Comparison of ENCODE assay signal across 1 cellular context in the genomic region with DNA sequence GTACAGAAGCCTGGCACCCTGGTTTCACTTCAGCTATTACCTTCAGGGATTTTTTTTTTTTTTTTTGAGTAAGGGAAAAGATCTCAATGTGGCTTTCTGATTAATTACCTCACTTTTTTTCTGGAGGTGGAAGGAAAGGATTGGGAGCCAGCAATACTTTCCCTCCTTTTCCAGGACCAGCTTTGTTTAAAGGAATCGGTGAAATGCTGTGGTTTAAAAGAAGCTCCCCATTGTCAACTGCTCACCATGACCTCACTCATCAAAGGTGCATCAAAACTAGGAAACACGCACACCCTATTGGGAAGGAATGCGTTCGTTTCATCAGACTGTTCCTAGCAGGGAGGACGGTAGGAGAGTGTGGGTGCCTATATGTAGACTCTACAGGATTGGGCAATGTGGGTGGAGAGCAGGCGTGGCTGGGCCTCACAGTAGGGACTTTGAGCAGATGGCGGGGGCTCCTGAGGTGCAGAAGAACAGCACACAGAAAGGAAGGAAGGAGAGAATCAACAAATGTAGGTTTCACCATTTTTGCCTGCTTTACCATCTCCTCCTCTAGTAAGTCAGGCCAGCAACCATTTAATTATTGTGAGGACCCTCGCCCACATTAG.
TF ChIP-seq lines count a peak whose summit lies in the region.

No MANE protein-coding gene starts in this region.

TF ChIP-seq in HepG2, 621 proteins besides CTCF, POLR2A, EP300 and RAD21 (continued from another document and continues in another):
- TF ChIP-seq, protein P1, sequence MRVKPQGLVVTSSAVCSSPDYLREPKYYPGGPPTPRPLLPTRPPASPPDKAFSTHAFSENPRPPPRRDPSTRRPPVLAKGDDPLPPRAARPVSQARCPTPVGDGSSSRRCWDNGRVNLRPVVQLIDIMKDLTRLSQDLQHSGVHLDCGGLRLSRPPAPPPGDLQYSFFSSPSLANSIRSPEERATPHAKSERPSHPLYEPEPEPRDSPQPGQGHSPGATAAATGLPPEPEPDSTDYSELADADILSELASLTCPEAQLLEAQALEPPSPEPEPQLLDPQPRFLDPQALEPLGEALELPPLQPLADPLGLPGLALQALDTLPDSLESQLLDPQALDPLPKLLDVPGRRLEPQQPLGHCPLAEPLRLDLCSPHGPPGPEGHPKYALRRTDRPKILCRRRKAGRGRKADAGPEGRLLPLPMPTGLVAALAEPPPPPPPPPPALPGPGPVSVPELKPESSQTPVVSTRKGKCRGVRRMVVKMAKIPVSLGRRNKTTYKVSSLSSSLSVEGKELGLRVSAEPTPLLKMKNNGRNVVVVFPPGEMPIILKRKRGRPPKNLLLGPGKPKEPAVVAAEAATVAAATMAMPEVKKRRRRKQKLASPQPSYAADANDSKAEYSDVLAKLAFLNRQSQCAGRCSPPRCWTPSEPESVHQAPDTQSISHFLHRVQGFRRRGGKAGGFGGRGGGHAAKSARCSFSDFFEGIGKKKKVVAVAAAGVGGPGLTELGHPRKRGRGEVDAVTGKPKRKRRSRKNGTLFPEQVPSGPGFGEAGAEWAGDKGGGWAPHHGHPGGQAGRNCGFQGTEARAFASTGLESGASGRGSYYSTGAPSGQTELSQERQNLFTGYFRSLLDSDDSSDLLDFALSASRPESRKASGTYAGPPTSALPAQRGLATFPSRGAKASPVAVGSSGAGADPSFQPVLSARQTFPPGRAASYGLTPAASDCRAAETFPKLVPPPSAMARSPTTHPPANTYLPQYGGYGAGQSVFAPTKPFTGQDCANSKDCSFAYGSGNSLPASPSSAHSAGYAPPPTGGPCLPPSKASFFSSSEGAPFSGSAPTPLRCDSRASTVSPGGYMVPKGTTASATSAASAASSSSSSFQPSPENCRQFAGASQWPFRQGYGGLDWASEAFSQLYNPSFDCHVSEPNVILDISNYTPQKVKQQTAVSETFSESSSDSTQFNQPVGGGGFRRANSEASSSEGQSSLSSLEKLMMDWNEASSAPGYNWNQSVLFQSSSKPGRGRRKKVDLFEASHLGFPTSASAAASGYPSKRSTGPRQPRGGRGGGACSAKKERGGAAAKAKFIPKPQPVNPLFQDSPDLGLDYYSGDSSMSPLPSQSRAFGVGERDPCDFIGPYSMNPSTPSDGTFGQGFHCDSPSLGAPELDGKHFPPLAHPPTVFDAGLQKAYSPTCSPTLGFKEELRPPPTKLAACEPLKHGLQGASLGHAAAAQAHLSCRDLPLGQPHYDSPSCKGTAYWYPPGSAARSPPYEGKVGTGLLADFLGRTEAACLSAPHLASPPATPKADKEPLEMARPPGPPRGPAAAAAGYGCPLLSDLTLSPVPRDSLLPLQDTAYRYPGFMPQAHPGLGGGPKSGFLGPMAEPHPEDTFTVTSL (CRISPR knock-in tag; IDR thresholded peaks at IDR 0.05; ENCODE audit: borderline replicate concordance): peak; percentile 71; the same call in 1 of the 2 replicates
- TF ChIP-seq ZBTB4 (CRISPR knock-in tag; IDR thresholded peaks at IDR 0.05; ENCODE audit: borderline replicate concordance): peak; percentile 48; the same call in 1 of the 2 replicates
- 0 out of 2 replicates have a peak, but pooled peaks have one; percentile 11 for TF ChIP-seq SMAD9 (CRISPR knock-in tag; IDR thresholded peaks at IDR 0.05)
- peak; percentile 40; the same call in 1 of the 2 replicates for TF ChIP-seq ZNF772 (CRISPR knock-in tag; IDR thresholded peaks at IDR 0.05)
- no peak for TF ChIP-seq ZNF790 (CRISPR knock-in tag; IDR thresholded peaks at IDR 0.05; ENCODE audit: borderline replicate concordance)
- TF ChIP-seq, protein P2, sequence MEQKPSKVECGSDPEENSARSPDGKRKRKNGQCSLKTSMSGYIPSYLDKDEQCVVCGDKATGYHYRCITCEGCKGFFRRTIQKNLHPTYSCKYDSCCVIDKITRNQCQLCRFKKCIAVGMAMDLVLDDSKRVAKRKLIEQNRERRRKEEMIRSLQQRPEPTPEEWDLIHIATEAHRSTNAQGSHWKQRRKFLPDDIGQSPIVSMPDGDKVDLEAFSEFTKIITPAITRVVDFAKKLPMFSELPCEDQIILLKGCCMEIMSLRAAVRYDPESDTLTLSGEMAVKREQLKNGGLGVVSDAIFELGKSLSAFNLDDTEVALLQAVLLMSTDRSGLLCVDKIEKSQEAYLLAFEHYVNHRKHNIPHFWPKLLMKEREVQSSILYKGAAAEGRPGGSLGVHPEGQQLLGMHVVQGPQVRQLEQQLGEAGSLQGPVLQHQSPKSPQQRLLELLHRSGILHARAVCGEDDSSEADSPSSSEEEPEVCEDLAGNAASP (CRISPR knock-in tag; IDR thresholded peaks at IDR 0.05; ENCODE audit: borderline replicate concordance): peak; percentile 83; the same call in 1 of the 2 replicates
- TF ChIP-seq SP2 (CRISPR knock-in tag; IDR thresholded peaks at IDR 0.05): no peak
- TF ChIP-seq ZNF451 (CRISPR knock-in tag; IDR thresholded peaks at IDR 0.05): no peak
- TF ChIP-seq ZBTB38 (CRISPR knock-in tag; IDR thresholded peaks at IDR 0.05): no peak
- TF ChIP-seq HIVEP1 (CRISPR knock-in tag; IDR thresholded peaks at IDR 0.05): peak; percentile 39; the same call in 1 of the 2 replicates
- TF ChIP-seq HINFP (CRISPR knock-in tag; IDR thresholded peaks at IDR 0.05; ENCODE audit: low read depth): peak; percentile 72; the same call in 1 of the 2 replicates
- TF ChIP-seq ZNF720 (CRISPR knock-in tag; IDR thresholded peaks at IDR 0.05): no peak
- TF ChIP-seq, protein P3, sequence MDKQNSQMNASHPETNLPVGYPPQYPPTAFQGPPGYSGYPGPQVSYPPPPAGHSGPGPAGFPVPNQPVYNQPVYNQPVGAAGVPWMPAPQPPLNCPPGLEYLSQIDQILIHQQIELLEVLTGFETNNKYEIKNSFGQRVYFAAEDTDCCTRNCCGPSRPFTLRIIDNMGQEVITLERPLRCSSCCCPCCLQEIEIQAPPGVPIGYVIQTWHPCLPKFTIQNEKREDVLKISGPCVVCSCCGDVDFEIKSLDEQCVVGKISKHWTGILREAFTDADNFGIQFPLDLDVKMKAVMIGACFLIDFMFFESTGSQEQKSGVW (CRISPR knock-in tag; IDR thresholded peaks at IDR 0.05; ENCODE audit: borderline replicate concordance): no peak
- 0 out of 2 replicates have a peak, but pooled peaks have one; percentile 45 for TF ChIP-seq AKAP8 (CRISPR knock-in tag; IDR thresholded peaks at IDR 0.05)
- TF ChIP-seq HNF4A (CRISPR knock-in tag; IDR thresholded peaks at IDR 0.05): peak; percentile 97
- peak; percentile 60; the same call in 1 of the 2 replicates for TF ChIP-seq ZNF816 (CRISPR knock-in tag; IDR thresholded peaks at IDR 0.05; ENCODE audit: borderline replicate concordance)
- TF ChIP-seq MED8 (CRISPR knock-in tag; IDR thresholded peaks at IDR 0.05; ENCODE audit: insufficient replicate concordance): peak; percentile 75
- peak; percentile 74; the same call in 1 of the 2 replicates for TF ChIP-seq MEF2D (CRISPR knock-in tag; IDR thresholded peaks at IDR 0.05)
- peak; percentile 80; the same call in 1 of the 2 replicates for TF ChIP-seq SMAD1 (CRISPR knock-in tag; IDR thresholded peaks at IDR 0.05; ENCODE audit: borderline replicate concordance, low read depth)
- TF ChIP-seq ZNF670 (CRISPR knock-in tag; IDR thresholded peaks at IDR 0.05; ENCODE audit: borderline replicate concordance): peak; percentile 66; the same call in 1 of the 2 replicates
- TF ChIP-seq ZSCAN25 (CRISPR knock-in tag; IDR thresholded peaks at IDR 0.05): peak; percentile 89
- no peak for TF ChIP-seq ZNF354B (CRISPR knock-in tag; IDR thresholded peaks at IDR 0.05)
- no peak for TF ChIP-seq ZFP36 (IDR thresholded peaks at IDR 0.05; ENCODE audit: borderline replicate concordance, low read depth, low read length, partially characterized antibody)
- no peak for TF ChIP-seq ZNF382 (CRISPR knock-in tag; IDR thresholded peaks at IDR 0.05; ENCODE audit: borderline replicate concordance)
- no peak; the same call in 1 of the 2 replicates for TF ChIP-seq ZNF749 (CRISPR knock-in tag; IDR thresholded peaks at IDR 0.05; ENCODE audit: borderline replicate concordance)
- TF ChIP-seq NKX3-1 (CRISPR knock-in tag; IDR thresholded peaks at IDR 0.05): no peak
- no peak for TF ChIP-seq MZF1 (CRISPR knock-in tag; IDR thresholded peaks at IDR 0.05; ENCODE audit: borderline replicate concordance)
- peak; percentile 44; the same call in 1 of the 2 replicates for TF ChIP-seq ZFX (CRISPR knock-in tag; IDR thresholded peaks at IDR 0.05; ENCODE audit: low read depth)
- no peak for TF ChIP-seq TP53 (CRISPR knock-in tag; conservative IDR thresholded peaks at IDR 0.05)
- TF ChIP-seq GPBP1L1 (CRISPR knock-in tag; IDR thresholded peaks at IDR 0.05): no peak
- TF ChIP-seq ATF7 (IDR thresholded peaks at IDR 0.05): peak; percentile 62
- peak; percentile 45; the same call in 1 of the 2 replicates for TF ChIP-seq ATF7 (CRISPR knock-in tag; IDR thresholded peaks at IDR 0.05)
- TF ChIP-seq MTA1 (CRISPR knock-in tag; IDR thresholded peaks at IDR 0.05; ENCODE audit: borderline replicate concordance): peak; percentile 88
- no peak for TF ChIP-seq KDM4B (CRISPR knock-in tag; IDR thresholded peaks at IDR 0.05)
- TF ChIP-seq, protein P4, sequence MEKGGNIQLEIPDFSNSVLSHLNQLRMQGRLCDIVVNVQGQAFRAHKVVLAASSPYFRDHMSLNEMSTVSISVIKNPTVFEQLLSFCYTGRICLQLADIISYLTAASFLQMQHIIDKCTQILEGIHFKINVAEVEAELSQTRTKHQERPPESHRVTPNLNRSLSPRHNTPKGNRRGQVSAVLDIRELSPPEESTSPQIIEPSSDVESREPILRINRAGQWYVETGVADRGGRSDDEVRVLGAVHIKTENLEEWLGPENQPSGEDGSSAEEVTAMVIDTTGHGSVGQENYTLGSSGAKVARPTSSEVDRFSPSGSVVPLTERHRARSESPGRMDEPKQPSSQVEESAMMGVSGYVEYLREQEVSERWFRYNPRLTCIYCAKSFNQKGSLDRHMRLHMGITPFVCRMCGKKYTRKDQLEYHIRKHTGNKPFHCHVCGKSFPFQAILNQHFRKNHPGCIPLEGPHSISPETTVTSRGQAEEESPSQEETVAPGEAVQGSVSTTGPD (CRISPR knock-in tag; IDR thresholded peaks at IDR 0.05): peak; percentile 69; the same call in 1 of the 2 replicates
- no peak; the same call in 1 of the 2 replicates for TF ChIP-seq NFYB (CRISPR knock-in tag; IDR thresholded peaks at IDR 0.05)
- TF ChIP-seq ZNF570 (CRISPR knock-in tag; IDR thresholded peaks at IDR 0.05; ENCODE audit: borderline replicate concordance): no peak
- no peak for TF ChIP-seq KLF9 (CRISPR knock-in tag; IDR thresholded peaks at IDR 0.05; ENCODE audit: low read depth)
- TF ChIP-seq, protein P5, sequence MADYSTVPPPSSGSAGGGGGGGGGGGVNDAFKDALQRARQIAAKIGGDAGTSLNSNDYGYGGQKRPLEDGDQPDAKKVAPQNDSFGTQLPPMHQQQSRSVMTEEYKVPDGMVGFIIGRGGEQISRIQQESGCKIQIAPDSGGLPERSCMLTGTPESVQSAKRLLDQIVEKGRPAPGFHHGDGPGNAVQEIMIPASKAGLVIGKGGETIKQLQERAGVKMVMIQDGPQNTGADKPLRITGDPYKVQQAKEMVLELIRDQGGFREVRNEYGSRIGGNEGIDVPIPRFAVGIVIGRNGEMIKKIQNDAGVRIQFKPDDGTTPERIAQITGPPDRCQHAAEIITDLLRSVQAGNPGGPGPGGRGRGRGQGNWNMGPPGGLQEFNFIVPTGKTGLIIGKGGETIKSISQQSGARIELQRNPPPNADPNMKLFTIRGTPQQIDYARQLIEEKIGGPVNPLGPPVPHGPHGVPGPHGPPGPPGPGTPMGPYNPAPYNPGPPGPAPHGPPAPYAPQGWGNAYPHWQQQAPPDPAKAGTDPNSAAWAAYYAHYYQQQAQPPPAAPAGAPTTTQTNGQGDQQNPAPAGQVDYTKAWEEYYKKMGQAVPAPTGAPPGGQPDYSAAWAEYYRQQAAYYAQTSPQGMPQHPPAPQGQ (CRISPR knock-in tag; IDR thresholded peaks at IDR 0.05; ENCODE audit: borderline replicate concordance): 0 out of 2 replicates have a peak, but pooled peaks have one; percentile 61
